ENCODE assay signal across 1 cellular context in the genomic region with DNA sequence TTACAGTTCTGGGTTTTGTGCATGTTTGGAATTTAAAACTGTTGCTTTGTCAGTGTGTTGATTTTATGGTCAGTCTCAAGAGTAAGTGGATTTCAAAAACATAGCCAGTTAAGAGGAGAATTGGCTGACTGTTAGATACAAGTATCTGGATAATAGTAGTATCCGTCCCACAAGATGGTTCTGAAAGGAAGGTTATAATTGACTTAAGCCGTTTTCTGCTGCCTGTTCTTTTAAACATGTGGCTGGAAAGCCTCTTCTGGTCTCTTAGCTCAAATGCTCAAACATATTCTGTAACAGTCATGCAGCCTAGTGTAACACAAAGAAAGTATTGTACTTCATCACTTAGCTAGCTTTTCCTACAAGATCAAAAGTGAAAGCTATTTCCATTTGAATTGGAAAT.
TF ChIP-seq lines count a peak whose summit lies in the region.

No MANE protein-coding gene starts in this region.

TF ChIP-seq in GM23338, 12 proteins besides CTCF, POLR2A, EP300 and RAD21:
- TF ChIP-seq, protein P1, sequence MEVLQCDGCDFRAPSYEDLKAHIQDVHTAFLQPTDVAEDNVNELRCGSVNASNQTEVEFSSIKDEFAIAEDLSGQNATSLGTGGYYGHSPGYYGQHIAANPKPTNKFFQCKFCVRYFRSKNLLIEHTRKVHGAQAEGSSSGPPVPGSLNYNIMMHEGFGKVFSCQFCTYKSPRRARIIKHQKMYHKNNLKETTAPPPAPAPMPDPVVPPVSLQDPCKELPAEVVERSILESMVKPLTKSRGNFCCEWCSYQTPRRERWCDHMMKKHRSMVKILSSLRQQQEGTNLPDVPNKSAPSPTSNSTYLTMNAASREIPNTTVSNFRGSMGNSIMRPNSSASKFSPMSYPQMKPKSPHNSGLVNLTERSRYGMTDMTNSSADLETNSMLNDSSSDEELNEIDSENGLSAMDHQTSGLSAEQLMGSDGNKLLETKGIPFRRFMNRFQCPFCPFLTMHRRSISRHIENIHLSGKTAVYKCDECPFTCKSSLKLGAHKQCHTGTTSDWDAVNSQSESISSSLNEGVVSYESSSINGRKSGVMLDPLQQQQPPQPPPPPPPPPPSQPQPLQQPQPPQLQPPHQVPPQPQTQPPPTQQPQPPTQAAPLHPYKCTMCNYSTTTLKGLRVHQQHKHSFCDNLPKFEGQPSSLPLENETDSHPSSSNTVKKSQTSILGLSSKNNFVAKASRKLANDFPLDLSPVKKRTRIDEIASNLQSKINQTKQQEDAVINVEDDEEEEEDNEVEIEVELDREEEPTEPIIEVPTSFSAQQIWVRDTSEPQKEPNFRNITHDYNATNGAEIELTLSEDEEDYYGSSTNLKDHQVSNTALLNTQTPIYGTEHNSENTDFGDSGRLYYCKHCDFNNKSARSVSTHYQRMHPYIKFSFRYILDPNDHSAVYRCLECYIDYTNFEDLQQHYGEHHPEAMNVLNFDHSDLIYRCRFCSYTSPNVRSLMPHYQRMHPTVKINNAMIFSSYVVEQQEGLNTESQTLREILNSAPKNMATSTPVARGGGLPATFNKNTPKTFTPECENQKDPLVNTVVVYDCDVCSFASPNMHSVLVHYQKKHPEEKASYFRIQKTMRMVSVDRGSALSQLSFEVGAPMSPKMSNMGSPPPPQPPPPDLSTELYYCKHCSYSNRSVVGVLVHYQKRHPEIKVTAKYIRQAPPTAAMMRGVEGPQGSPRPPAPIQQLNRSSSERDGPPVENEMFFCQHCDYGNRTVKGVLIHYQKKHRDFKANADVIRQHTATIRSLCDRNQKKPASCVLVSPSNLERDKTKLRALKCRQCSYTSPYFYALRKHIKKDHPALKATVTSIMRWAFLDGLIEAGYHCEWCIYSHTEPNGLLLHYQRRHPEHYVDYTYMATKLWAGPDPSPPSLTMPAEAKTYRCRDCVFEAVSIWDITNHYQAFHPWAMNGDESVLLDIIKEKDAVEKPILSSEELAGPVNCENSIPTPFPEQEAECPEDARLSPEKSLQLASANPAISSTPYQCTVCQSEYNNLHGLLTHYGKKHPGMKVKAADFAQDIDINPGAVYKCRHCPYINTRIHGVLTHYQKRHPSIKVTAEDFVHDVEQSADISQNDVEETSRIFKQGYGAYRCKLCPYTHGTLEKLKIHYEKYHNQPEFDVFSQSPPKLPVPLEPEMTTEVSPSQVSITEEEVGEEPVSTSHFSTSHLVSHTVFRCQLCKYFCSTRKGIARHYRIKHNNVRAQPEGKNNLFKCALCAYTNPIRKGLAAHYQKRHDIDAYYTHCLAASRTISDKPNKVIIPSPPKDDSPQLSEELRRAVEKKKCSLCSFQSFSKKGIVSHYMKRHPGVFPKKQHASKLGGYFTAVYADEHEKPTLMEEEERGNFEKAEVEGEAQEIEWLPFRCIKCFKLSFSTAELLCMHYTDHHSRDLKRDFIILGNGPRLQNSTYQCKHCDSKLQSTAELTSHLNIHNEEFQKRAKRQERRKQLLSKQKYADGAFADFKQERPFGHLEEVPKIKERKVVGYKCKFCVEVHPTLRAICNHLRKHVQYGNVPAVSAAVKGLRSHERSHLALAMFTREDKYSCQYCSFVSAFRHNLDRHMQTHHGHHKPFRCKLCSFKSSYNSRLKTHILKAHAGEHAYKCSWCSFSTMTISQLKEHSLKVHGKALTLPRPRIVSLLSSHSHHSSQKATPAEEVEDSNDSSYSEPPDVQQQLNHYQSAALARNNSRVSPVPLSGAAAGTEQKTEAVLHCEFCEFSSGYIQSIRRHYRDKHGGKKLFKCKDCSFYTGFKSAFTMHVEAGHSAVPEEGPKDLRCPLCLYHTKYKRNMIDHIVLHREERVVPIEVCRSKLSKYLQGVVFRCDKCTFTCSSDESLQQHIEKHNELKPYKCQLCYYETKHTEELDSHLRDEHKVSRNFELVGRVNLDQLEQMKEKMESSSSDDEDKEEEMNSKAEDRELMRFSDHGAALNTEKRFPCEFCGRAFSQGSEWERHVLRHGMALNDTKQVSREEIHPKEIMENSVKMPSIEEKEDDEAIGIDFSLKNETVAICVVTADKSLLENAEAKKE (CRISPR knock-in tag; IDR thresholded peaks at IDR 0.05), result no peak
- TF ChIP-seq STAT1 (IDR thresholded peaks at IDR 0.05; ENCODE audit: unreplicated experiment) (no peak), ZNF331 (CRISPR knock-in tag; IDR thresholded peaks at IDR 0.05; ENCODE audit: low read depth) (no peak), NANOG (IDR thresholded peaks at IDR 0.05; ENCODE audit: borderline replicate concordance) (no peak), CREB1 (CRISPR knock-in tag; IDR thresholded peaks at IDR 0.05; ENCODE audit: low read depth) (no peak)
- TF ChIP-seq, protein P2, sequence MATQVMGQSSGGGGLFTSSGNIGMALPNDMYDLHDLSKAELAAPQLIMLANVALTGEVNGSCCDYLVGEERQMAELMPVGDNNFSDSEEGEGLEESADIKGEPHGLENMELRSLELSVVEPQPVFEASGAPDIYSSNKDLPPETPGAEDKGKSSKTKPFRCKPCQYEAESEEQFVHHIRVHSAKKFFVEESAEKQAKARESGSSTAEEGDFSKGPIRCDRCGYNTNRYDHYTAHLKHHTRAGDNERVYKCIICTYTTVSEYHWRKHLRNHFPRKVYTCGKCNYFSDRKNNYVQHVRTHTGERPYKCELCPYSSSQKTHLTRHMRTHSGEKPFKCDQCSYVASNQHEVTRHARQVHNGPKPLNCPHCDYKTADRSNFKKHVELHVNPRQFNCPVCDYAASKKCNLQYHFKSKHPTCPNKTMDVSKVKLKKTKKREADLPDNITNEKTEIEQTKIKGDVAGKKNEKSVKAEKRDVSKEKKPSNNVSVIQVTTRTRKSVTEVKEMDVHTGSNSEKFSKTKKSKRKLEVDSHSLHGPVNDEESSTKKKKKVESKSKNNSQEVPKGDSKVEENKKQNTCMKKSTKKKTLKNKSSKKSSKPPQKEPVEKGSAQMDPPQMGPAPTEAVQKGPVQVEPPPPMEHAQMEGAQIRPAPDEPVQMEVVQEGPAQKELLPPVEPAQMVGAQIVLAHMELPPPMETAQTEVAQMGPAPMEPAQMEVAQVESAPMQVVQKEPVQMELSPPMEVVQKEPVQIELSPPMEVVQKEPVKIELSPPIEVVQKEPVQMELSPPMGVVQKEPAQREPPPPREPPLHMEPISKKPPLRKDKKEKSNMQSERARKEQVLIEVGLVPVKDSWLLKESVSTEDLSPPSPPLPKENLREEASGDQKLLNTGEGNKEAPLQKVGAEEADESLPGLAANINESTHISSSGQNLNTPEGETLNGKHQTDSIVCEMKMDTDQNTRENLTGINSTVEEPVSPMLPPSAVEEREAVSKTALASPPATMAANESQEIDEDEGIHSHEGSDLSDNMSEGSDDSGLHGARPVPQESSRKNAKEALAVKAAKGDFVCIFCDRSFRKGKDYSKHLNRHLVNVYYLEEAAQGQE (IDR thresholded peaks at IDR 0.05; ENCODE audit: unreplicated experiment), result no peak
- TF ChIP-seq, protein P3, sequence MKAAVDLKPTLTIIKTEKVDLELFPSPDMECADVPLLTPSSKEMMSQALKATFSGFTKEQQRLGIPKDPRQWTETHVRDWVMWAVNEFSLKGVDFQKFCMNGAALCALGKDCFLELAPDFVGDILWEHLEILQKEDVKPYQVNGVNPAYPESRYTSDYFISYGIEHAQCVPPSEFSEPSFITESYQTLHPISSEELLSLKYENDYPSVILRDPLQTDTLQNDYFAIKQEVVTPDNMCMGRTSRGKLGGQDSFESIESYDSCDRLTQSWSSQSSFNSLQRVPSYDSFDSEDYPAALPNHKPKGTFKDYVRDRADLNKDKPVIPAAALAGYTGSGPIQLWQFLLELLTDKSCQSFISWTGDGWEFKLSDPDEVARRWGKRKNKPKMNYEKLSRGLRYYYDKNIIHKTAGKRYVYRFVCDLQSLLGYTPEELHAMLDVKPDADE (IDR thresholded peaks at IDR 0.05), result no peak
